8 cellular contexts compared by ENCODE assay signal in genomic region chr3:101513419-101513986, GRCh38. TPM values are rescaled to one million over a fixed set of nuclear protein-coding genes. Genes with fewer than 3 reads are reported as not detected.
A peak's percentile ranks its signal among the peaks of the same experiment; 100 is the strongest.
DNase-seq lines count a peak whose midpoint lies in the region; ATAC-seq, FAIRE-seq and TF ChIP-seq lines count a peak whose summit lies in the region.

No MANE protein-coding gene starts in this region.

- H3K4me2 ChIP-seq in GM12878 (ENCODE audit: control insufficient read depth, insufficient read depth) (peak overlapping the region; percentile 71; the same call in 1 of the 2 replicates), keratinocyte (ENCODE audit: control insufficient read depth, extremely low read depth, insufficient read depth, low read depth, low read length) (peak overlapping the region; percentile 97)

- H3K4me3 ChIP-seq in GM12875 (ENCODE audit: low read depth, low read length) (peak overlapping the region; percentile 80), LNCaP clone FGC (ENCODE audit: low read depth, low read length) (peak overlapping the region; percentile 60), GM12878 (peak overlapping the region; percentile 97), keratinocyte (ENCODE audit: control insufficient read depth in 2 of 3, extremely low read depth in 1 of 3, insufficient read depth in 2 of 3, low read depth in 1 of 3, low read length in 3 of 3) (peak overlapping the region; percentile 50 to 68 (median 63))

- H3K79me2 ChIP-seq in GM12878 (ENCODE audit: control insufficient read depth, insufficient read depth, low read length): peaks cover 5% of the 10 kb centered on the region; the same call in 1 of the 2 replicates
- H3K79me2 ChIP-seq in keratinocyte (ENCODE audit: control insufficient read depth, insufficient read depth, low read length): peaks cover 2% of the 10 kb centered on the region

- RAD21 ChIA-PET in GM12878 (lab: Charles Lee; ENCODE audit: unreplicated experiment): interaction anchor here (0.6 to 0.8 kb wide), 2 partner anchors 60 to 472 kb away, joined by 3 read pairs; partner anchors contain the start of gene PCNP

- TF ChIP-seq EP300 in GM12878 (IDR thresholded peaks at IDR 0.05; ENCODE audit: borderline replicate concordance in 1 of 2, control insufficient read depth in 1 of 2, low read depth in 2 of 2, low read length in 2 of 2): no peak

- POLR2A ChIA-PET in GM12878 (lab: Charles Lee): interaction anchor here (0.8 to 1.2 kb wide), 3 partner anchors 12 to 60 kb away, joined by 3 to 4 read pairs (median 3); partner anchors contain the start of gene TRMT10C

- DNase-seq in LNCaP clone FGC (ENCODE audit: low read depth) (no peak), GM12878 (ENCODE audit: low read depth, low spot score) (no peak), keratinocyte (ENCODE audit: low read depth, low spot score) (no peak), substantia nigra (lab: John Stamatoyannopoulos, UW) (no peak), NCI-H524 treated with DMSO at 0.1 percent for 48 hours (lab: John Stamatoyannopoulos, UW) (no peak)
- DNase-seq in stimulated activated CD4-positive, alpha-beta T cell treated with anti-CD3 and anti-CD28 coated beads, Interleukin-4, amount 100 ng/mL, for 1 hour: no peak

- H3K4me1 ChIP-seq in GM12878 (ENCODE audit: control insufficient read depth, insufficient read depth, low read length) (peaks cover 3% of the 10 kb centered on the region; the same call in 1 of the 2 replicates), keratinocyte (ENCODE audit: control insufficient read depth, extremely low read depth, insufficient read depth, low read length) (peaks cover 24% of the 10 kb centered on the region)

- no peaks in the 10 kb centered on the region for H3K9me1 ChIP-seq in keratinocyte (ENCODE audit: control insufficient read depth, extremely low read depth, insufficient read depth, low read length)

- H3K27ac ChIP-seq in GM12878 (ENCODE audit: control insufficient read depth, insufficient read depth) (peak overlapping the region; percentile 97), keratinocyte (ENCODE audit: control insufficient read depth, insufficient read depth, low read length) (peak overlapping the region; percentile 92), substantia nigra (ENCODE audit: low read depth, low read length, poor library complexity, severe bottlenecking) (peak overlapping the region; percentile 68)

- no peak for TF ChIP-seq RAD21 in GM12878 (IDR thresholded peaks at IDR 0.05; ENCODE audit: insufficient read depth, low read depth, low read length)

- 15% methylated on average over 12 of the region's 12 CpGs for WGBS in GM12878 (ENCODE audit: insufficient coverage, insufficient replicate concordance, low lambda C conversion rate, missing lambda C conversion rate)

- peak; percentile 36 for ATAC-seq in GM21717 (IDR thresholded peaks at IDR 0.05; ENCODE audit: unreplicated experiment)
- ATAC-seq in GM12878: peak; percentile 69

- no peaks in the 10 kb centered on the region for H3K36me3 ChIP-seq in GM12878 (ENCODE audit: control insufficient read depth in 2 of 2, insufficient read depth in 2 of 2, low read length in 1 of 2)
- no peaks in the 10 kb centered on the region for H3K36me3 ChIP-seq in keratinocyte (ENCODE audit: control insufficient read depth in 2 of 2, extremely low read depth in 1 of 2, insufficient read depth in 2 of 2, low read length in 2 of 2)

- dilution Hi-C loops in keratinocyte (cut with MboI; ENCODE audit: extremely low pct_ligation_motif_present, low sequenced_read_pairs): no loop called here

- TSS peak; percentile 99 for BruUV-seq in GM12878 (replicated peaks; lab: Mats Ljungman, UMichigan)

- in situ Hi-C loops in GM12878 (cut with MboI): no loop called here

- no peak for TF ChIP-seq CTCF in GM12875 (IDR thresholded peaks at IDR 0.05; ENCODE audit: borderline replicate concordance, insufficient read depth, low read depth, low read length)
- TF ChIP-seq CTCF in LNCaP clone FGC (IDR thresholded peaks at IDR 0.05; ENCODE audit: control insufficient read depth, extremely low read depth, insufficient read depth): no peak
- TF ChIP-seq CTCF in GM12878 (IDR thresholded peaks at IDR 0.05 in 2 of 3, conservative IDR thresholded peaks at IDR 0.05 in 1 of 3; ENCODE audit: control insufficient read depth in 2 of 3, extremely low read depth in 1 of 3, insufficient read depth in 1 of 3, low read depth in 3 of 3, low read length in 3 of 3): no peak
- no peak for TF ChIP-seq CTCF in keratinocyte (optimal IDR thresholded peaks at IDR 0.05 in 1 of 3, IDR thresholded peaks at IDR 0.05 in 1 of 3, conservative IDR thresholded peaks at IDR 0.05 in 1 of 3; ENCODE audit: extremely low read depth in 1 of 3, insufficient read depth in 2 of 3, low read length in 3 of 3)

- H3K27me3 ChIP-seq in GM12878 (replicated peaks in 1 of 2; ENCODE audit: control insufficient read depth in 2 of 2, insufficient read depth in 2 of 2, low read length in 1 of 2) (no peaks in the 10 kb centered on the region), keratinocyte (ENCODE audit: control insufficient read depth, extremely low read depth, insufficient read depth, low read length) (no peaks in the 10 kb centered on the region)

- SMC1A ChIA-PET in GM12878 (lab: Charles Lee; ENCODE audit: uncharacterized antibody, unreplicated experiment): interaction anchor here (0.6 to 1.2 kb wide), 4 partner anchors 9 to 258 kb away, joined by 3 read pairs; partner anchors contain the start of gene TRMT10C

- TF ChIP-seq POLR2A in GM12878 (IDR thresholded peaks at IDR 0.05; ENCODE audit: low read depth, low read length): no peak

- intact Hi-C loops in GM12878 (cut with micrococcal nuclease; ENCODE audit: unreplicated experiment): loop anchor here (1.0 to 2.0 kb wide), 2 partner anchors 61 to 163 kb away; partner anchors contain the start of genes PCNP and ZBTB11

- CTCF ChIA-PET in GM12878 (lab: Yijun Ruan, JAX): interaction anchor here (0.8 to 1.1 kb wide), 3 partner anchors 10 to 208 kb away, joined by 3 read pairs; partner anchors contain the start of gene PCNP

- no peaks in the 10 kb centered on the region for H4K20me1 ChIP-seq in GM12878 (ENCODE audit: control insufficient read depth, insufficient read depth)
- H4K20me1 ChIP-seq in keratinocyte (ENCODE audit: control insufficient read depth, extremely low read depth, insufficient read depth, low read length): no peaks in the 10 kb centered on the region

- H2AFZ ChIP-seq in GM12878 (ENCODE audit: control insufficient read depth, low read depth, low read length): peak overlapping the region; percentile 86
- H2AFZ ChIP-seq in keratinocyte (ENCODE audit: control insufficient read depth, low read length): peak overlapping the region; percentile 92

- H3K9me3 ChIP-seq in GM12878 (replicated peaks; ENCODE audit: control insufficient read depth, insufficient read depth, low read length) (no peaks in the 10 kb centered on the region), keratinocyte (ENCODE audit: control insufficient read depth, low read depth, low read length) (no peaks in the 10 kb centered on the region)

- peak overlapping the region; percentile 91 for H3K9ac ChIP-seq in GM12878 (ENCODE audit: control insufficient read depth, insufficient read depth, low read length)
- peak overlapping the region; percentile 70 for H3K9ac ChIP-seq in keratinocyte (ENCODE audit: control insufficient read depth, extremely low read depth, insufficient read depth, low read length)

- FAIRE-seq in GM12878 (lab: Jason Lieb, UNC) (no peak), keratinocyte (lab: Jason Lieb, UNC) (peak; percentile 26)

RNA-seq across cellular contexts. Expression of gene SENP7, which starts 0.5 kb away (rescaled TPM):
- total RNA-seq in GM12878 (2013; cell fraction: nucleolus; rRNA removed): 99.6 and 111 TPM in 2 replicates
- 8.8 and 11.9 TPM in 2 replicates for total RNA-seq in GM12878 (2014; rRNA removed)
- total RNA-seq in GM12878 (2014; rRNA removed; fragmentation: Illumina TruSeq; extraction: Trizol): 13.9 and 14.1 TPM in 2 replicates
- total RNA-seq in GM12878 (2021): 7.8 and 7.9 TPM in 2 replicates
- polyA plus RNA-seq in GM12878 (2011; ENCODE audit: low read depth): 3.8 TPM
- 14.7 and 26.3 TPM in 2 replicates for polyA plus RNA-seq in GM12878 (2011; rRNA removed)
- polyA plus RNA-seq in GM12878 (2011; cell fraction: cytosol; rRNA removed): 3.2 and 3.4 TPM in 2 replicates
- polyA plus RNA-seq in GM12878 (2011; cell fraction: nucleus; rRNA removed): 25.5 and 36.4 TPM in 2 replicates
- polyA plus RNA-seq in GM12878 (2012): 6.1 and 8.0 TPM in 2 replicates
- polyA plus RNA-seq in GM12878 (2014; fragmentation: Illumina TruSeq; extraction: Trizol): 10.2 and 15.7 TPM in 2 replicates
- 1 to 10 TPM; 2.6 to 2.8 TPM for polyA plus RNA-seq in GM12878 (2014; fragmentation: Nextera tagmentation; extraction: Ambion mirVana)
- polyA plus RNA-seq in GM12878 (2014; rRNA removed): 7.0 and 9.1 TPM in 2 replicates
- polyA plus RNA-seq in GM12878 (2016; fragmentation: Nextera tagmentation; extraction: Ambion mirVana): 1 to 10 TPM; 4.2 to 4.6 TPM
- 19.7 and 20.4 TPM in 2 replicates for polyA minus RNA-seq in GM12878 (2011; rRNA and poly(A)+ RNA removed)
- polyA minus RNA-seq in GM12878 (2011; cell fraction: cytosol; rRNA and poly(A)+ RNA removed): 4.7 and 6.1 TPM in 2 replicates
- 30.5 and 37.4 TPM in 2 replicates for polyA minus RNA-seq in GM12878 (2011; cell fraction: nucleus; rRNA and poly(A)+ RNA removed)
- polyA plus RNA-seq in keratinocyte: 2.7 to 7.4 TPM (median 5.2 TPM) in 3 replicates
- polyA plus RNA-seq in keratinocyte (2011; ENCODE audit: low read depth): 7.2 TPM
- 1.7 and 3.9 TPM in 2 replicates for polyA plus RNA-seq in keratinocyte (2011; cell fraction: cytosol; rRNA removed)
- polyA plus RNA-seq in keratinocyte (2011; cell fraction: nucleus; rRNA removed): 10.8 and 12.4 TPM in 2 replicates
- polyA plus RNA-seq in keratinocyte (2012; ENCODE audit: low replicate concordance): 2.6 TPM in 2 replicates
- 0.95 to 15.5 TPM (median 5.7 TPM) in 3 replicates for polyA minus RNA-seq in keratinocyte
- polyA minus RNA-seq in keratinocyte (2011; cell fraction: cytosol; rRNA and poly(A)+ RNA removed): 1.9 TPM
- polyA minus RNA-seq in keratinocyte (2011; cell fraction: nucleus; rRNA and poly(A)+ RNA removed): 10.3 and 21.9 TPM in 2 replicates

RNA-seq across cellular contexts. Expression of gene TRMT10C, which starts 48.2 kb away (rescaled TPM):
- total RNA-seq in GM12878 (2013; cell fraction: nucleolus; rRNA removed): 20.0 and 23.4 TPM in 2 replicates
- 37.6 and 44.5 TPM in 2 replicates for total RNA-seq in GM12878 (2014; rRNA removed)
- total RNA-seq in GM12878 (2014; rRNA removed; fragmentation: Illumina TruSeq; extraction: Trizol): 43.2 and 47.7 TPM in 2 replicates
- 32.3 and 34.7 TPM in 2 replicates for total RNA-seq in GM12878 (2021)
- 14.8 TPM for polyA plus RNA-seq in GM12878 (2011; ENCODE audit: low read depth)
- 33.3 and 51.2 TPM in 2 replicates for polyA plus RNA-seq in GM12878 (2011; rRNA removed)
- polyA plus RNA-seq in GM12878 (2011; cell fraction: cytosol; rRNA removed): 16.0 and 23.9 TPM in 2 replicates
- 12.9 and 14.3 TPM in 2 replicates for polyA plus RNA-seq in GM12878 (2011; cell fraction: nucleus; rRNA removed)
- 22.8 and 23.1 TPM in 2 replicates for polyA plus RNA-seq in GM12878 (2012)
- 46.6 and 61.1 TPM in 2 replicates for polyA plus RNA-seq in GM12878 (2014; fragmentation: Illumina TruSeq; extraction: Trizol)
- 10 to 100 TPM; 76.9 to 82.1 TPM for polyA plus RNA-seq in GM12878 (2014; fragmentation: Nextera tagmentation; extraction: Ambion mirVana)
- 24.5 and 33.0 TPM in 2 replicates for polyA plus RNA-seq in GM12878 (2014; rRNA removed)
- polyA plus RNA-seq in GM12878 (2016; fragmentation: Nextera tagmentation; extraction: Ambion mirVana): 10 to 100 TPM; 61.7 to 62.1 TPM
- polyA minus RNA-seq in GM12878 (2011; rRNA and poly(A)+ RNA removed): 12.2 and 14.6 TPM in 2 replicates
- 6.5 and 10.5 TPM in 2 replicates for polyA minus RNA-seq in GM12878 (2011; cell fraction: cytosol; rRNA and poly(A)+ RNA removed)
- polyA minus RNA-seq in GM12878 (2011; cell fraction: nucleus; rRNA and poly(A)+ RNA removed): 6.8 and 9.1 TPM in 2 replicates
- polyA plus RNA-seq in keratinocyte: 21.6 to 35.5 TPM (median 25.6 TPM) in 3 replicates
- 11.9 TPM for polyA plus RNA-seq in keratinocyte (2011; ENCODE audit: low read depth)
- polyA plus RNA-seq in keratinocyte (2011; cell fraction: cytosol; rRNA removed): 14.8 and 28.2 TPM in 2 replicates
- polyA plus RNA-seq in keratinocyte (2011; cell fraction: nucleus; rRNA removed): 24.1 and 32.1 TPM in 2 replicates
- polyA plus RNA-seq in keratinocyte (2012; ENCODE audit: low replicate concordance): 19.9 and 26.4 TPM in 2 replicates
- polyA minus RNA-seq in keratinocyte: 4.1 to 16.6 TPM (median 11.3 TPM) in 3 replicates
- polyA minus RNA-seq in keratinocyte (2011; cell fraction: cytosol; rRNA and poly(A)+ RNA removed): 17.5 TPM
- polyA minus RNA-seq in keratinocyte (2011; cell fraction: nucleus; rRNA and poly(A)+ RNA removed): 9.3 and 16.2 TPM in 2 replicates
